9 cellular contexts compared by ENCODE assay signal in the genomic region with DNA sequence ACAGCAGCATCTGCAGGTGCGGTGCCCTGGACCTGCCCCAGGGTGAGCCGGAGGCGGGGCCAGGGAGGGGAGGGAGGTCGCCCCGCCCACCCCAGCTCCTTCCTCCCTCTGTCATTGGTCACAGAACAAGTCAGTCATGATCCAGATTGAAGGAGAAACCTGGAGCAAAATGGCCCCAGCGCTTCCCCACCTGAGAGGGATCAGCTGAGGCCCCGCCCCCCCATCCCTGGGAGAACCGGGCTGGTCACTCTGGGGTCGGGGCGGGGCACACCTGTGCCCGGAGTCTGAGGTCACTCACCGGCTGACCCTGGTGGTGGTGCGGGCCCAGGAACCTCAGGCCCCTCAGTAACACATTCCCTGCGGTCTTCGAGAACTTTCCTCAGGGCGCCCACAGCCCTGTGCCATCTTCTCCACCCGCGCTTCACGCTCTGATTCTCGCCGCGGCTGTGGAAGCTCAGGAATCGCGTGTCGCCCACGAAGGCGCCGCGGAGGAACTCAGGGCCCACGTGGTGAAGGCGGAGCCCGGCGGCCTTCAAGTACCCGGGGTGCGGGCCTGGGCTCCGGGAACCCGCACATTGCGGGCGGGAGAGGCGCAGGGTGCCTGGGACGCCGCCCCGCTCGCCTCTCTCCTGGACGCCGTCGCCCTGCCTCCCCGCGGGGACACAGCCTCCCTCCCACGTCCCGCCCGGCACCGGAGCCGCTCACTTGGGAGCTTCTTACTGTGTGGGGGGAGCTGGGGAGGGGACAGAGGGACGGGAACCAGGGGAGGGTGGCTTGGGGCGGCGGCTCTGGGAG. TPM values are rescaled to one million over a fixed set of nuclear protein-coding genes. Genes with fewer than 3 reads are reported as not detected.
A peak's percentile ranks its signal among the peaks of the same experiment; 100 is the strongest.
DNase-seq lines count a peak whose midpoint lies in the region; ATAC-seq, FAIRE-seq and TF ChIP-seq lines count a peak whose summit lies in the region.
"Had no signal": no experiment of that assay in that cellular context is flagged by ENCODE, and none has a peak within 500 bp of the region (broad histone marks: within the 10 kb centered on the region; RNA-seq: fewer than 3 reads in every experiment).

No MANE protein-coding gene starts in this region.

- no peak for FAIRE-seq in GM12891 (lab: Jason Lieb, UNC)
- FAIRE-seq: colon had no signal

- CTCF ChIA-PET in activated B cell treated with CpG ODN at 0.5 μM for 24 hours (lab: Charles Lee), result interaction anchor here (1.0 kb wide), 1 partner anchor 59 kb away, joined by 4 read pairs; no protein-coding TSS in a partner anchor

- peak overlapping the region; percentile 59 for H3K27ac Mint-ChIP-seq in activated B cell treated with CpG ODN at 0.5 μM for 24 hours
- peak overlapping the region in 1 of 2 donors; percentile 87 for H3K27ac Mint-ChIP-seq in natural killer cell
- peak overlapping the region; percentile 58 to 94 for H3K27ac Mint-ChIP-seq in stimulated activated naive CD8-positive, alpha-beta T cell treated with anti-CD3 and anti-CD28 coated beads, Interleukin-15, amount 100 ng/mL, for 72 hours

- POLR2A ChIA-PET in activated B cell treated with CpG ODN at 0.5 μM for 24 hours (lab: Charles Lee), result interaction anchor here (0.8 to 1.5 kb wide), 13 partner anchors 35 to 353 kb away, joined by 3 to 6 read pairs (median 3); no protein-coding TSS in a partner anchor

- H3K9me3 Mint-ChIP-seq in activated B cell treated with CpG ODN at 0.5 μM for 24 hours (no peaks in the 10 kb centered on the region), natural killer cell (no peaks in the 10 kb centered on the region)
- H3K9me3 Mint-ChIP-seq in stimulated activated naive CD8-positive, alpha-beta T cell treated with anti-CD3 and anti-CD28 coated beads, Interleukin-15, amount 100 ng/mL, for 72 hours, result no peaks in the 10 kb centered on the region

- DNase-seq in GM12891 (ENCODE audit: insufficient read length, low spot score), result peak; percentile 37
- peak; percentile 68 for DNase-seq in activated B cell treated with CpG ODN at 0.5 μM for 24 hours
- peak; percentile 40 for DNase-seq in cerebellum (ENCODE audit: low spot score)
- DNase-seq in natural killer cell, result peak; percentile 46
- DNase-seq in stimulated activated naive CD8-positive, alpha-beta T cell treated with anti-CD3 and anti-CD28 coated beads, Interleukin-15, amount 100 ng/mL, for 72 hours, result peak; percentile 73 to 76
- DNase-seq in SK-N-DZ (ENCODE audit: low spot score), result no peak
- DNase-seq in NCI-H510A treated with DMSO at 0.1 percent for 48 hours (lab: John Stamatoyannopoulos, UW), result no peak

- H3K4me3 Mint-ChIP-seq in activated B cell treated with CpG ODN at 0.5 μM for 24 hours (peak overlapping the region; percentile 88), natural killer cell (peak overlapping the region; percentile 87)
- peak overlapping the region; percentile 91 to 94 for H3K4me3 Mint-ChIP-seq in stimulated activated naive CD8-positive, alpha-beta T cell treated with anti-CD3 and anti-CD28 coated beads, Interleukin-15, amount 100 ng/mL, for 72 hours

- H3K36me3 Mint-ChIP-seq in activated B cell treated with CpG ODN at 0.5 μM for 24 hours (ENCODE audit: low read depth), result no peaks in the 10 kb centered on the region
- no peaks in the 10 kb centered on the region for H3K36me3 Mint-ChIP-seq in natural killer cell

- TF ChIP-seq CTCF in activated B cell treated with CpG ODN at 0.5 μM for 24 hours (IDR thresholded peaks at IDR 0.05), result no peak
- no peak for TF ChIP-seq CTCF in natural killer cell (IDR thresholded peaks at IDR 0.05)

- H3K4me1 Mint-ChIP-seq in activated B cell treated with CpG ODN at 0.5 μM for 24 hours (peaks cover 2% of the 10 kb centered on the region), natural killer cell (peaks cover 0 to 5% of the 10 kb centered on the region in 2 donors)
- peaks cover 14% of the 10 kb centered on the region for H3K4me1 Mint-ChIP-seq in stimulated activated naive CD8-positive, alpha-beta T cell treated with anti-CD3 and anti-CD28 coated beads, Interleukin-15, amount 100 ng/mL, for 72 hours

- no peak for TF ChIP-seq POLR2A in GM12891 (IDR thresholded peaks at IDR 0.05; ENCODE audit: low read depth, low read length)

- intact Hi-C loops in activated B cell treated with CpG ODN at 0.5 μM for 24 hours (cut with micrococcal nuclease), result loop anchor here (1.0 kb wide), 1 partner anchor 37 kb away; no protein-coding TSS in a partner anchor
- intact Hi-C loops in natural killer cell (cut with micrococcal nuclease), result no loop called here

- H3K27me3 Mint-ChIP-seq in activated B cell treated with CpG ODN at 0.5 μM for 24 hours, result peaks cover 12% of the 10 kb centered on the region
- peaks cover 41 to 48% of the 10 kb centered on the region in 2 donors for H3K27me3 Mint-ChIP-seq in natural killer cell (ENCODE audit: low read depth in 2 of 2)
- H3K27me3 Mint-ChIP-seq in stimulated activated naive CD8-positive, alpha-beta T cell treated with anti-CD3 and anti-CD28 coated beads, Interleukin-15, amount 100 ng/mL, for 72 hours, result peaks cover 34% of the 10 kb centered on the region

- ATAC-seq in activated B cell treated with CpG ODN at 0.5 μM for 24 hours (ENCODE audit: low read depth), result peak; percentile 98
- ATAC-seq in natural killer cell, result peak; percentile 82 to 95 (median 94)
- ATAC-seq in stimulated activated naive CD8-positive, alpha-beta T cell treated with anti-CD3 and anti-CD28 coated beads, Interleukin-15, amount 100 ng/mL, for 72 hours, result peak; percentile 93
- no peak for ATAC-seq in GM21423 (IDR thresholded peaks at IDR 0.05; ENCODE audit: unreplicated experiment)

TF ChIP-seq in GM12891, 5 proteins besides CTCF, POLR2A, EP300 and RAD21:
- TF ChIP-seq TAF1 (IDR thresholded peaks at IDR 0.05; ENCODE audit: low read depth, low read length), result no peak
- TF ChIP-seq PAX5 (IDR thresholded peaks at IDR 0.05; ENCODE audit: insufficient read depth, low read length, severe bottlenecking), result no peak
- TF ChIP-seq POU2F2 (IDR thresholded peaks at IDR 0.05; ENCODE audit: low read depth, low read length), result no peak
- no peak for TF ChIP-seq POLR2AphosphoS5 (IDR thresholded peaks at IDR 0.05; ENCODE audit: low read depth, low read length)
- TF ChIP-seq SPI1 (IDR thresholded peaks at IDR 0.05; ENCODE audit: low read depth, low read length), result no peak

RNA-seq across cellular contexts. Expression of a gene that starts 36.4 kb away (rescaled TPM):
- 1,176 TPM for polyA plus RNA-seq in GM12891 (2012; ENCODE audit: low read depth, missing spikeins)
- total RNA-seq in activated B cell treated with CpG ODN at 0.5 μM for 24 hours (762 and 793 TPM in 2 replicates), cerebellum (10.1 TPM), natural killer cell (1,000 to 10,000 TPM; 2,828 to 3,894 (median 3,245) TPM)
- not detected in 2 replicates for polyA plus RNA-seq in SK-N-DZ (2014; cell fraction: cytosol; rRNA removed)
- polyA plus RNA-seq in SK-N-DZ (2014; cell fraction: nucleus; rRNA removed), result 0.24 and 1.6 TPM in 2 replicates

RNA-seq across cellular contexts. Expression of a gene that starts 48.7 kb away (rescaled TPM):
- 3,160 TPM for polyA plus RNA-seq in GM12891 (2012; ENCODE audit: low read depth, missing spikeins)
- 3,667 and 3,668 TPM in 2 replicates for total RNA-seq in activated B cell treated with CpG ODN at 0.5 μM for 24 hours
- total RNA-seq in cerebellum, result 20.9 TPM
- over 10,000 TPM in 2 of 3 donors, 1,000 to 10,000 TPM in 1; 9,586 to 11,061 (median 11,048) TPM for total RNA-seq in natural killer cell
- polyA plus RNA-seq in SK-N-DZ (2014; cell fraction: cytosol; rRNA removed), result not detected in 2 replicates
- polyA plus RNA-seq in SK-N-DZ (2014; cell fraction: nucleus; rRNA removed), result not detected in 2 replicates

Comparison
In these comparisons a context has a peak if more than half of its experiments do, and no peak if none do; other contexts are left out.
1. DNase-seq: peak in GM12891 (single experiment), activated B cell treated with CpG ODN at 0.5 μM for 24 hours (single experiment), cerebellum (single experiment), natural killer cell (single experiment) and stimulated activated naive CD8-positive, alpha-beta T cell treated with anti-CD3 and anti-CD28 coated beads, Interleukin-15, amount 100 ng/mL, for 72 hours (2 of 2); none in SK-N-DZ (single experiment) and NCI-H510A treated with DMSO at 0.1 percent for 48 hours (single experiment).
2. RNA of a gene that starts 36.4 kb away (total RNA-seq): 2,828 to 3,894 TPM in natural killer cell and 762 to 793 TPM in activated B cell treated with CpG ODN at 0.5 μM for 24 hours; 10.1 TPM in cerebellum (single experiment); every median in the first group is over 10 times any median in the second.
3. RNA of a gene that starts 48.7 kb away (total RNA-seq): 9,586 to 11,061 TPM in natural killer cell and 3,667 to 3,668 TPM in activated B cell treated with CpG ODN at 0.5 μM for 24 hours; 20.9 TPM in cerebellum (single experiment); every median in the first group is over 100 times any median in the second.
4. Peak in every context shown above with its lines, with median percentiles within 50 percentile points of each other: H3K4me3 Mint-ChIP-seq.